In the genomic region with DNA sequence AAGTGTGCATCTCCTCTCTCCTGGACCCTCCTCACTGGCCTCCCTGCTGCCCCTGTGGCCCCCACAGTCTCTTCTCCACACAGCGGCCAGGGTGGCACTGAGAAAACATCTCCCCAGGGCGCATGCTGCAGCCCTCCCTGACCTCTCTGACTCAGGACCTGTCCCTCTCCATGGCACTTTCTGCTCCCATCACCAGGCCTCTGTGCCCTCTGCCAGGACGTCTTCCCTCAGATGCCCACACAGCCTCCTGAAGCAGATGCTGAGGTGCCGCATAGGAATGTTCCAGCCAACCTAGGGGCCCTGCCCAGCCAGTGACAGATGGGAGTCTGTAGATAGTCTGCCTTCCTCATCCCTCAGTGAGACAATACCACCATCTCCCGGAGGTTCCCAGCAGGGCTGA, we compare ENCODE assay signal across 23 cellular contexts. TPM values are rescaled to one million over a fixed set of nuclear protein-coding genes. Genes with fewer than 3 reads are reported as not detected.
DNase-seq lines count a peak whose midpoint lies in the region; TF ChIP-seq lines count a peak whose summit lies in the region.
"Had no signal": no experiment of that assay in that cellular context is flagged by ENCODE, and none has a peak within 500 bp of the region (broad histone marks: within the 10 kb centered on the region; RNA-seq: fewer than 3 reads in every experiment).

No MANE protein-coding gene starts in this region.

- WGBS in suprapubic skin: 96% methylated on average over 4 of the region's 5 CpGs

- peak; percentile 56 for DNase-seq in activated effector memory CD4-positive, alpha-beta T cell treated with anti-CD3 and anti-CD28 coated beads, Interleukin-2, amount 50 U/mL, for 16 hours
- no peak for DNase-seq in activated effector memory CD4-positive, alpha-beta T cell treated with Interleukin-2 at 50 U/mL for 16 hours
- DNase-seq in chondrocyte (ENCODE audit: low spot score) (peak; percentile 67), mesothelial cell of epicardium (ENCODE audit: low spot score in 2 of 2, unreplicated experiment in 2 of 2) (peak; percentile 5 to 32), suprapubic skin (ENCODE audit: low spot score in 2 of 2) (peak; percentile 41 to 56), HuH-7.5 (ENCODE audit: low spot score) (no peak)
- DNase-seq in activated CD4-positive, alpha-beta T cell treated with anti-CD3 and anti-CD28 coated beads, Interleukin-2, amount 50 U/mL, for 1 hour: no peak
- no peak for DNase-seq in T-helper 2 cell treated with Interferon-gamma antibody and Interleukin-4, amounts not matched to agents 5 μg/mL and 100 μg/mL, for 36 hours (ENCODE audit: low spot score)
- DNase-seq: activated CD4-positive, alpha-beta memory T cell treated with anti-CD3 and anti-CD28 coated beads for 36 hours; activated naive CD4-positive, alpha-beta T cell treated with Interleukin-2 at 50 U/mL for 16 hours; anterior cingulate cortex; EL; H7; islet precursor cell; MV-4-11; NCI-H146; stimulated activated CD4-positive, alpha-beta T cell treated with anti-CD3 and anti-CD28 coated beads, Interleukin-4, amount 100 ng/mL, for 1 hour; stimulated activated naive B cell treated with anti-CD40 and anti-IgM and Interleukin-4, amounts not matched to agents 10 μg/mL and 1 μg/mL and 100 μg/mL, for 72 hours had no signal

- no peaks in the 10 kb centered on the region for H3K4me1 ChIP-seq in suprapubic skin

- no peak overlapping the region for H3K4me3 Mint-ChIP-seq in chondrocyte (ENCODE audit: unreplicated experiment)
- no peak overlapping the region for H3K4me3 Mint-ChIP-seq in mesothelial cell of epicardium
- H3K4me3 Mint-ChIP-seq in T-helper 2 cell treated with Interferon-gamma antibody and Interleukin-4, amounts not matched to agents 5 μg/mL and 100 μg/mL, for 36 hours: no peak overlapping the region
- H3K4me3 Mint-ChIP-seq: activated CD4-positive, alpha-beta memory T cell treated with anti-CD3 and anti-CD28 coated beads for 36 hours; stimulated activated naive B cell treated with anti-CD40 and anti-IgM and Interleukin-4, amounts not matched to agents 10 μg/mL and 1 μg/mL and 100 μg/mL, for 72 hours had no signal

- no peak for TF ChIP-seq CTCF in chondrocyte (IDR thresholded peaks at IDR 0.05)
- no peak for TF ChIP-seq CTCF in mesothelial cell of epicardium (IDR thresholded peaks at IDR 0.05; ENCODE audit: unreplicated experiment)
- no peak for TF ChIP-seq CTCF in suprapubic skin (IDR thresholded peaks at IDR 0.05)

- no peaks in the 10 kb centered on the region for H3K4me1 Mint-ChIP-seq in chondrocyte (ENCODE audit: low read depth)
- peaks cover 30% of the 10 kb centered on the region for H3K4me1 Mint-ChIP-seq in mesothelial cell of epicardium
- no peaks in the 10 kb centered on the region for H3K4me1 Mint-ChIP-seq in T-helper 2 cell treated with Interferon-gamma antibody and Interleukin-4, amounts not matched to agents 5 μg/mL and 100 μg/mL, for 36 hours (ENCODE audit: low read depth)
- H3K4me1 Mint-ChIP-seq: stimulated activated naive B cell treated with anti-CD40 and anti-IgM and Interleukin-4, amounts not matched to agents 10 μg/mL and 1 μg/mL and 100 μg/mL, for 72 hours had no signal

- H3K27ac Mint-ChIP-seq in chondrocyte (ENCODE audit: unreplicated experiment) (no peak overlapping the region), mesothelial cell of epicardium (no peak overlapping the region)
- H3K27ac Mint-ChIP-seq in T-helper 2 cell treated with Interferon-gamma antibody and Interleukin-4, amounts not matched to agents 5 μg/mL and 100 μg/mL, for 36 hours: no peak overlapping the region
- H3K27ac Mint-ChIP-seq: activated CD4-positive, alpha-beta memory T cell treated with anti-CD3 and anti-CD28 coated beads for 36 hours; stimulated activated naive B cell treated with anti-CD40 and anti-IgM and Interleukin-4, amounts not matched to agents 10 μg/mL and 1 μg/mL and 100 μg/mL, for 72 hours had no signal

- TF ChIP-seq POLR2A in suprapubic skin (IDR thresholded peaks at IDR 0.05): no peak

- H3K27me3 Mint-ChIP-seq in chondrocyte (ENCODE audit: low read depth) (peaks cover 22% of the 10 kb centered on the region), mesothelial cell of epicardium (ENCODE audit: low read depth) (peaks cover 6% of the 10 kb centered on the region)
- peaks cover 2% of the 10 kb centered on the region for H3K27me3 Mint-ChIP-seq in T-helper 2 cell treated with Interferon-gamma antibody and Interleukin-4, amounts not matched to agents 5 μg/mL and 100 μg/mL, for 36 hours (ENCODE audit: low read depth)
- H3K27me3 Mint-ChIP-seq: activated CD4-positive, alpha-beta memory T cell treated with anti-CD3 and anti-CD28 coated beads for 36 hours had no signal

- H3K27me3 ChIP-seq in suprapubic skin: no peaks in the 10 kb centered on the region
- H3K27me3 ChIP-seq: neutrophil had no signal

- H3K9me3 Mint-ChIP-seq in chondrocyte (ENCODE audit: low read depth): no peaks in the 10 kb centered on the region
- H3K9me3 Mint-ChIP-seq in mesothelial cell of epicardium: no peaks in the 10 kb centered on the region
- H3K9me3 Mint-ChIP-seq in T-helper 2 cell treated with Interferon-gamma antibody and Interleukin-4, amounts not matched to agents 5 μg/mL and 100 μg/mL, for 36 hours: no peaks in the 10 kb centered on the region
- H3K9me3 Mint-ChIP-seq: activated CD4-positive, alpha-beta memory T cell treated with anti-CD3 and anti-CD28 coated beads for 36 hours; stimulated activated naive B cell treated with anti-CD40 and anti-IgM and Interleukin-4, amounts not matched to agents 10 μg/mL and 1 μg/mL and 100 μg/mL, for 72 hours had no signal

- H3K4me3 ChIP-seq in suprapubic skin: no peak overlapping the region
- H3K4me3 ChIP-seq: lung, SK-N-MC, thoracic aorta had no signal

- H3K36me3 ChIP-seq in suprapubic skin: no peaks in the 10 kb centered on the region
- H3K36me3 ChIP-seq: neutrophil, thoracic aorta had no signal

- TF ChIP-seq EP300 in suprapubic skin (IDR thresholded peaks at IDR 0.05): no peak

- no peaks in the 10 kb centered on the region for H3K36me3 Mint-ChIP-seq in chondrocyte (ENCODE audit: low read depth)
- no peaks in the 10 kb centered on the region for H3K36me3 Mint-ChIP-seq in mesothelial cell of epicardium
- H3K36me3 Mint-ChIP-seq in T-helper 2 cell treated with Interferon-gamma antibody and Interleukin-4, amounts not matched to agents 5 μg/mL and 100 μg/mL, for 36 hours (ENCODE audit: low read depth): no peaks in the 10 kb centered on the region
- H3K36me3 Mint-ChIP-seq: activated CD4-positive, alpha-beta memory T cell treated with anti-CD3 and anti-CD28 coated beads for 36 hours; stimulated activated naive B cell treated with anti-CD40 and anti-IgM and Interleukin-4, amounts not matched to agents 10 μg/mL and 1 μg/mL and 100 μg/mL, for 72 hours had no signal

- no peak overlapping the region for H3K27ac ChIP-seq in suprapubic skin
- H3K27ac ChIP-seq: C4-2B, neutrophil, SK-N-MC, thoracic aorta had no signal

- no peaks in the 10 kb centered on the region for H3K9me3 ChIP-seq in suprapubic skin
- H3K9me3 ChIP-seq: neutrophil, thoracic aorta had no signal

RNA-seq across cellular contexts. Expression of a gene that starts 8.7 kb away (rescaled TPM):
- 0.22 to 0.82 TPM in 2 of 3 replicates, not detected in the other for total RNA-seq in chondrocyte
- 5.2 to 6.8 TPM (median 5.3 TPM) in 3 replicates for total RNA-seq in mesothelial cell of epicardium
- total RNA-seq in suprapubic skin: 1 to 10 TPM in 1 of 4 donors, not detected in 3; 1.4 TPM
- total RNA-seq: activated CD4-positive, alpha-beta memory T cell treated with anti-CD3 and anti-CD28 coated beads for 36 hours had no signal

RNA-seq across cellular contexts. Expression of a gene that starts 23.0 kb away (rescaled TPM):
- total RNA-seq in chondrocyte: 2.4 to 6.3 TPM (median 3.1 TPM) in 3 replicates
- total RNA-seq in mesothelial cell of epicardium: 34.3 to 38.0 TPM (median 36.4 TPM) in 3 replicates
- total RNA-seq in suprapubic skin: 1 to 10 TPM; 1.1 to 4.2 (median 3.0) TPM
- total RNA-seq: activated CD4-positive, alpha-beta memory T cell treated with anti-CD3 and anti-CD28 coated beads for 36 hours had no signal

Comparison
In these comparisons a context has a peak if more than half of its experiments do, and no peak if none do; other contexts are left out.
1. DNase-seq: peak in activated effector memory CD4-positive, alpha-beta T cell treated with anti-CD3 and anti-CD28 coated beads, Interleukin-2, amount 50 U/mL, for 16 hours (single experiment), chondrocyte (single experiment), mesothelial cell of epicardium (2 of 2) and suprapubic skin (2 of 2); none in activated effector memory CD4-positive, alpha-beta T cell treated with Interleukin-2 at 50 U/mL for 16 hours (single experiment), activated CD4-positive, alpha-beta T cell treated with anti-CD3 and anti-CD28 coated beads, Interleukin-2, amount 50 U/mL, for 1 hour (single experiment), HuH-7.5 (single experiment) and T-helper 2 cell treated with Interferon-gamma antibody and Interleukin-4, amounts not matched to agents 5 μg/mL and 100 μg/mL, for 36 hours (single experiment).